ENCODE assay signal across 18 cellular contexts in the genomic region with DNA sequence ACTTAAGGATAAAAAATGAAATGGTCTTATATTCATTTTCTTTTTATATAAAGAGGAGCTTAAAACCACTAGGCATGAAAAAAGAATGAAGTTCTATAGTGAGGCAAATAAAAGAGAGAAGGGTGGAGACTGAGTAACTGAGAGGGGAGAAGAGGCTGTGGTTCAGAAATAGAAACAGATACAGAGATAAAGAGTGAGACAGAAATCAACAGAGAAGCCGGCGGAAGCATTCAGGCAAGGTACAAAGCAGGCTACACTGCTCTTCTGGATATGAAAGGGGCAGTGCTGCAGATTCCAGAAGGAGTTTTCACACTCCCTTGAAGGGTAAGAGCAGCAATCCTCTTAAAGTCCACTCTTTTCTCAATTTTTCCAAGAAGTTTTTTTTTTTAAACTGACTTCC. TPM values are rescaled to one million over a fixed set of nuclear protein-coding genes. Genes with fewer than 3 reads are reported as not detected.
DNase-seq lines count a peak whose midpoint lies in the region; ATAC-seq, FAIRE-seq and TF ChIP-seq lines count a peak whose summit lies in the region.
"Had no signal": no experiment of that assay in that cellular context is flagged by ENCODE, and none has a peak within 500 bp of the region (broad histone marks: within the 10 kb centered on the region; RNA-seq: fewer than 3 reads in every experiment).

No MANE protein-coding gene starts in this region.

- peak overlapping the region; percentile 52; the same call in 1 of the 3 replicates for H3K27ac ChIP-seq in K562 (ENCODE audit: extremely low read depth, low read depth, low read length)
- H3K27ac ChIP-seq: body of pancreas, epithelial cell of prostate, GM23248, pancreas, testis had no signal

- no peak for TF ChIP-seq POLR2A in K562 (conservative IDR thresholded peaks at IDR 0.05)

- H3K36me3 ChIP-seq in K562 (ENCODE audit: control insufficient read depth, insufficient read depth, low read length): peaks cover 72% of the 10 kb centered on the region

- no peaks in the 10 kb centered on the region for H3K9me3 ChIP-seq in K562 (replicated peaks; ENCODE audit: control insufficient read depth, insufficient read depth, low read depth, low read length)
- H3K9me3 ChIP-seq: body of pancreas, pancreas, testis had no signal

- POLR2A ChIA-PET in K562 (lab: Yijun Ruan, JAX): interaction anchor here (1.1 to 1.6 kb wide), 2 partner anchors 11 to 21 kb away, joined by 3 read pairs; no protein-coding TSS in a partner anchor

- peaks cover 6 to 18% of the 10 kb centered on the region in 2 experiments for H3K4me1 ChIP-seq in K562 (replicated peaks in 1 of 2; ENCODE audit: control insufficient read depth in 2 of 2, insufficient read depth in 2 of 2, low read length in 2 of 2)
- H3K4me1 ChIP-seq: body of pancreas, pancreas, testis had no signal

- H3K27me3 ChIP-seq in K562 (ENCODE audit: control insufficient read depth in 2 of 2, insufficient read depth in 2 of 2, low read length in 2 of 2): no peaks in the 10 kb centered on the region
- H3K27me3 ChIP-seq: body of pancreas, pancreas, testis had no signal

- 0 out of 2 replicates have a peak, but pooled peaks cover 12% of the 10 kb centered on the region for H4K20me1 ChIP-seq in K562 (replicated peaks; ENCODE audit: control insufficient read depth, insufficient read depth, low read length)

- no peak overlapping the region; the same call in 1 of the 2 replicates for H3K4me2 ChIP-seq in K562 (ENCODE audit: insufficient read depth, low read length)

- TF ChIP-seq CTCF in K562 (IDR thresholded peaks at IDR 0.05 in 2 of 3, conservative IDR thresholded peaks at IDR 0.05 in 1 of 3; ENCODE audit: insufficient read depth in 2 of 3, low read depth in 1 of 3, low read length in 3 of 3): no peak

- no peak for TF ChIP-seq EP300 in K562 (IDR thresholded peaks at IDR 0.05; ENCODE audit: low read length)

- 0% methylated on average over 2 of the region's 2 CpGs for WGBS in K562 (ENCODE audit: insufficient coverage, low coverage, missing lambda C conversion rate)

- peaks cover 6% of the 10 kb centered on the region; the same call in 1 of the 3 replicates for H3K79me2 ChIP-seq in K562 (ENCODE audit: control insufficient read depth, insufficient read depth, low read length)

- H3K4me3 Mint-ChIP-seq in activated naive CD4-positive, alpha-beta T cell treated with anti-CD3 and anti-CD28 coated beads, Interleukin-2, amount 10 ng/mL, durations not matched to agents 7 days and 5 days: peak overlapping the region; percentile 42
- H3K4me3 Mint-ChIP-seq in T-helper 2 cell treated with Interferon-gamma antibody and Interleukin-4, amounts not matched to agents 5 μg/mL and 100 μg/mL, for 36 hours: peak overlapping the region; percentile 76
- peak overlapping the region; percentile 14 for H3K4me3 Mint-ChIP-seq in stimulated activated effector memory CD8-positive, alpha-beta T cell treated with anti-CD3 and anti-CD28 coated beads, Interleukin-12 subunit alpha, Interleukin-12 subunit beta, amount 100 ng/mL, for 72 hours

- H3K27me3 Mint-ChIP-seq in activated naive CD4-positive, alpha-beta T cell treated with anti-CD3 and anti-CD28 coated beads, Interleukin-2, amount 10 ng/mL, durations not matched to agents 7 days and 5 days: no peaks in the 10 kb centered on the region
- H3K27me3 Mint-ChIP-seq in T-helper 2 cell treated with Interferon-gamma antibody and Interleukin-4, amounts not matched to agents 5 μg/mL and 100 μg/mL, for 36 hours (ENCODE audit: low read depth): no peaks in the 10 kb centered on the region

- peaks cover 84% of the 10 kb centered on the region for H3K4me1 Mint-ChIP-seq in activated naive CD4-positive, alpha-beta T cell treated with anti-CD3 and anti-CD28 coated beads, Interleukin-2, amount 10 ng/mL, durations not matched to agents 7 days and 5 days
- H3K4me1 Mint-ChIP-seq in T-helper 2 cell treated with Interferon-gamma antibody and Interleukin-4, amounts not matched to agents 5 μg/mL and 100 μg/mL, for 36 hours (ENCODE audit: low read depth): peaks cover 71% of the 10 kb centered on the region
- H3K4me1 Mint-ChIP-seq in stimulated activated effector memory CD8-positive, alpha-beta T cell treated with anti-CD3 and anti-CD28 coated beads, Interleukin-12 subunit alpha, Interleukin-12 subunit beta, amount 100 ng/mL, for 72 hours: peaks cover 78% of the 10 kb centered on the region

- H3K27ac Mint-ChIP-seq in activated naive CD4-positive, alpha-beta T cell treated with anti-CD3 and anti-CD28 coated beads, Interleukin-2, amount 10 ng/mL, durations not matched to agents 7 days and 5 days: peak overlapping the region; percentile 85
- peak overlapping the region; percentile 78 for H3K27ac Mint-ChIP-seq in T-helper 2 cell treated with Interferon-gamma antibody and Interleukin-4, amounts not matched to agents 5 μg/mL and 100 μg/mL, for 36 hours
- H3K27ac Mint-ChIP-seq in stimulated activated effector memory CD8-positive, alpha-beta T cell treated with anti-CD3 and anti-CD28 coated beads, Interleukin-12 subunit alpha, Interleukin-12 subunit beta, amount 100 ng/mL, for 72 hours: no peak overlapping the region

- no peak for FAIRE-seq in K562 (lab: Jason Lieb, UNC)
- FAIRE-seq: frontal cortex, pancreas had no signal

- ATAC-seq in K562: peak; percentile 78
- peak; percentile 89 for ATAC-seq in stimulated activated effector memory CD8-positive, alpha-beta T cell treated with anti-CD3 and anti-CD28 coated beads, Interleukin-12 subunit alpha, Interleukin-12 subunit beta, amount 100 ng/mL, for 72 hours
- ATAC-seq in GM21447 (IDR thresholded peaks at IDR 0.05; ENCODE audit: unreplicated experiment): no peak
- no peak for ATAC-seq in GM19467 (IDR thresholded peaks at IDR 0.05; ENCODE audit: unreplicated experiment)
- ATAC-seq: body of pancreas, pancreas had no signal

- peaks cover 89% of the 10 kb centered on the region for H3K36me3 Mint-ChIP-seq in activated naive CD4-positive, alpha-beta T cell treated with anti-CD3 and anti-CD28 coated beads, Interleukin-2, amount 10 ng/mL, durations not matched to agents 7 days and 5 days
- peaks cover 86% of the 10 kb centered on the region for H3K36me3 Mint-ChIP-seq in T-helper 2 cell treated with Interferon-gamma antibody and Interleukin-4, amounts not matched to agents 5 μg/mL and 100 μg/mL, for 36 hours (ENCODE audit: low read depth)
- peaks cover 98% of the 10 kb centered on the region for H3K36me3 Mint-ChIP-seq in stimulated activated effector memory CD8-positive, alpha-beta T cell treated with anti-CD3 and anti-CD28 coated beads, Interleukin-12 subunit alpha, Interleukin-12 subunit beta, amount 100 ng/mL, for 72 hours

- no peaks in the 10 kb centered on the region for H3K9me1 ChIP-seq in K562 (ENCODE audit: control insufficient read depth, insufficient read depth, low read length)

- H3K4me3 ChIP-seq in K562: no peak overlapping the region
- H3K4me3 ChIP-seq: body of pancreas, GM23248, pancreas, testis had no signal

- no peak overlapping the region for H2AFZ ChIP-seq in K562 (ENCODE audit: low read depth, low read length)
- H2AFZ ChIP-seq: GM23248 had no signal

- peak; percentile 58 for DNase-seq in activated naive CD4-positive, alpha-beta T cell treated with anti-CD3 and anti-CD28 coated beads, Interleukin-2, amount 10 ng/mL, durations not matched to agents 7 days and 5 days
- no peak for DNase-seq in activated naive CD4-positive, alpha-beta T cell treated with Interleukin-2 at 50 U/mL for 16 hours
- peak; percentile 52 for DNase-seq in T-helper 2 cell treated with Interferon-gamma antibody and Interleukin-4, amounts not matched to agents 5 μg/mL and 100 μg/mL, for 36 hours (ENCODE audit: low spot score)
- DNase-seq in K562 (ENCODE audit: extremely low read depth in 1 of 4, low spot score in 3 of 4) (peak in 2 of 4 experiments; percentile 34 to 44), NCI-H2196 (lab: John Stamatoyannopoulos, UW; ENCODE audit: unreplicated experiment) (no peak)
- DNase-seq in stimulated activated effector memory CD8-positive, alpha-beta T cell treated with anti-CD3 and anti-CD28 coated beads, Interleukin-12 subunit alpha, Interleukin-12 subunit beta, amount 100 ng/mL, for 72 hours (ENCODE audit: low spot score in 2 of 2): no peak
- DNase-seq: activated effector memory CD4-positive, alpha-beta T cell treated with Interleukin-2 at 50 U/mL for 16 hours; body of pancreas; GM23248; NCI-H2081; NCI-H510A treated with DMSO at 0.1 percent for 48 hours; pancreas; stimulated activated CD4-positive, alpha-beta T cell treated with anti-CD3 and anti-CD28 coated beads, Interleukin-2, amount 100 ng/mL, for 48 hours; testis had no signal

- intact Hi-C loops in K562 (cut with micrococcal nuclease): no loop called here

- CTCF ChIA-PET in activated naive CD4-positive, alpha-beta T cell treated with anti-CD3 and anti-CD28 coated beads, Interleukin-2, amount 10 ng/mL, durations not matched to agents 7 days and 5 days (lab: Charles Lee): interaction anchor here (0.9 to 2.3 kb wide), 4 partner anchors 16 to 140 kb away, joined by 3 to 11 read pairs (median 4); a partner anchor contains a TSS
- CTCF ChIA-PET in K562 (lab: Yijun Ruan, JAX; ENCODE audit: low intra/inter-chr PET ratio): no interaction called here

- in situ Hi-C loops in K562 (cut with MboI): no loop called here

- no peak for TF ChIP-seq RAD21 in K562 (CRISPR knock-in tag; conservative IDR thresholded peaks at IDR 0.05 in 1 of 2, IDR thresholded peaks at IDR 0.05 in 1 of 2)

- no peaks in the 10 kb centered on the region for H3K9me3 Mint-ChIP-seq in activated naive CD4-positive, alpha-beta T cell treated with anti-CD3 and anti-CD28 coated beads, Interleukin-2, amount 10 ng/mL, durations not matched to agents 7 days and 5 days
- no peaks in the 10 kb centered on the region for H3K9me3 Mint-ChIP-seq in T-helper 2 cell treated with Interferon-gamma antibody and Interleukin-4, amounts not matched to agents 5 μg/mL and 100 μg/mL, for 36 hours
- no peaks in the 10 kb centered on the region for H3K9me3 Mint-ChIP-seq in stimulated activated effector memory CD8-positive, alpha-beta T cell treated with anti-CD3 and anti-CD28 coated beads, Interleukin-12 subunit alpha, Interleukin-12 subunit beta, amount 100 ng/mL, for 72 hours

- H3K9ac ChIP-seq in K562 (ENCODE audit: insufficient read depth in 1 of 2, low read depth in 2 of 2, low read length in 2 of 2): peak overlapping the region in 1 of 2 experiments; percentile 28; a peak in 1 of 4 replicates
- H3K9ac ChIP-seq: GM23248 had no signal

- no TSS peak for BruUV-seq in K562 (replicated peaks; lab: Mats Ljungman, UMichigan)

RNA-seq across cellular contexts. Expression of a gene that starts 29.9 kb away (rescaled TPM):
- 19.7 and 27.2 TPM in 2 replicates for total RNA-seq in K562 (2011; cell fraction: chromatin; rRNA removed; ENCODE audit: low replicate concordance)
- total RNA-seq in K562 (2011; cell fraction: nucleolus; rRNA removed): 7.7 and 10.9 TPM in 2 replicates
- total RNA-seq in K562 (2011; cell fraction: nucleoplasm; rRNA removed): 16.1 and 29.1 TPM in 2 replicates
- total RNA-seq in K562 (2014; rRNA removed) (2.5 and 3.7 TPM in 2 replicates), K562 (2014; rRNA removed; fragmentation: Illumina TruSeq; extraction: Trizol) (2.7 and 3.0 TPM in 2 replicates), K562 (2015; rRNA removed; fragmentation: Illumina TruSeq; extraction: Trizol) (2.6 and 3.3 TPM in 2 replicates), K562 (2021) (11.2 and 11.3 TPM in 2 replicates)
- polyA plus RNA-seq in K562 (2011; rRNA removed) (1.6 and 2.1 TPM in 2 replicates), K562 (2014; fragmentation: Illumina TruSeq; extraction: Trizol) (7.0 and 8.1 TPM in 2 replicates), K562 (2014; fragmentation: Nextera tagmentation; extraction: Ambion mirVana) (1 to 10 TPM; 1.9 to 4.1 TPM), K562 (2014; rRNA removed) (3.8 and 4.0 TPM in 2 replicates)
- polyA plus RNA-seq in K562 (2011; cell fraction: cytosol; rRNA removed): 1.00 and 1.6 TPM in 2 replicates
- 5.3 and 5.7 TPM in 2 replicates for polyA plus RNA-seq in K562 (2011; cell fraction: nucleus; rRNA removed)
- polyA plus RNA-seq in K562 (2012): 7.2 and 8.8 TPM in 2 replicates
- polyA minus RNA-seq in K562 (2011; rRNA and poly(A)+ RNA removed): 2.7 and 4.2 TPM in 2 replicates
- 4.4 and 4.8 TPM in 2 replicates for polyA minus RNA-seq in K562 (2011; cell fraction: cytosol; rRNA and poly(A)+ RNA removed)
- 4.3 TPM in 2 replicates for polyA minus RNA-seq in K562 (2011; cell fraction: nucleus; rRNA and poly(A)+ RNA removed)

Comparison
In these comparisons a context has a peak if more than half of its experiments do, and no peak if none do; other contexts are left out.
1. DNase-seq: peak in activated naive CD4-positive, alpha-beta T cell treated with anti-CD3 and anti-CD28 coated beads, Interleukin-2, amount 10 ng/mL, durations not matched to agents 7 days and 5 days (single experiment) and T-helper 2 cell treated with Interferon-gamma antibody and Interleukin-4, amounts not matched to agents 5 μg/mL and 100 μg/mL, for 36 hours (single experiment); none in activated naive CD4-positive, alpha-beta T cell treated with Interleukin-2 at 50 U/mL for 16 hours (single experiment), stimulated activated effector memory CD8-positive, alpha-beta T cell treated with anti-CD3 and anti-CD28 coated beads, Interleukin-12 subunit alpha, Interleukin-12 subunit beta, amount 100 ng/mL, for 72 hours (0 of 2) and NCI-H2196 (single experiment).
2. H3K4me3 Mint-ChIP-seq: peak in every context shown above with its lines; median percentile 76 in T-helper 2 cell treated with Interferon-gamma antibody and Interleukin-4, amounts not matched to agents 5 μg/mL and 100 μg/mL, for 36 hours; 42 in activated naive CD4-positive, alpha-beta T cell treated with anti-CD3 and anti-CD28 coated beads, Interleukin-2, amount 10 ng/mL, durations not matched to agents 7 days and 5 days; 14 in stimulated activated effector memory CD8-positive, alpha-beta T cell treated with anti-CD3 and anti-CD28 coated beads, Interleukin-12 subunit alpha, Interleukin-12 subunit beta, amount 100 ng/mL, for 72 hours.
3. ATAC-seq: peak in K562 (single experiment) and stimulated activated effector memory CD8-positive, alpha-beta T cell treated with anti-CD3 and anti-CD28 coated beads, Interleukin-12 subunit alpha, Interleukin-12 subunit beta, amount 100 ng/mL, for 72 hours (single experiment); none in GM21447 (single experiment) and GM19467 (single experiment).